In genomic region chr22:35425971-35426800, GRCh38 we compare ENCODE assay signal across 8 cellular contexts. TPM values are rescaled to one million over a fixed set of nuclear protein-coding genes. Genes with fewer than 3 reads are reported as not detected.
A peak's percentile ranks its signal among the peaks of the same experiment; 100 is the strongest.
DNase-seq lines count a peak whose midpoint lies in the region; ATAC-seq and TF ChIP-seq lines count a peak whose summit lies in the region.

No MANE protein-coding gene starts in this region.

- H3K27ac ChIP-seq in body of pancreas: no peak overlapping the region

- in situ Hi-C loops in ACHN (cut with HindIII; ENCODE audit: low pct_ligation_motif_present, low pct_unique_long_range_greater_than_20kb, low sequenced_read_pairs): no loop called here

- 80 to 86% methylated on average over 11 of the region's 11 CpGs for WGBS in body of pancreas, 2 donors

- DNase-seq in ACHN: peak; percentile 54
- DNase-seq in ELR (ENCODE audit: low read depth): peak; percentile 26
- peak; percentile 47 for DNase-seq in RPMI7951 (ENCODE audit: low read depth)
- peak; percentile 62 for DNase-seq in iPS-NIHi11 (ENCODE audit: low spot score)
- no peak for DNase-seq in SKM-1 (lab: John Stamatoyannopoulos, UW; ENCODE audit: unreplicated experiment)
- DNase-seq in body of pancreas: no peak
- no peak for DNase-seq in UCSD-AML1 (lab: John Stamatoyannopoulos, UW; ENCODE audit: unreplicated experiment)

- no peak for TF ChIP-seq POLR2A in body of pancreas (IDR thresholded peaks at IDR 0.05)

- H3K9me3 ChIP-seq in body of pancreas: no peaks in the 10 kb centered on the region

- intact Hi-C loops in body of pancreas (cut with DNase I): loop anchor here (5.0 kb wide), 1 partner anchor 151 kb away; no protein-coding TSS in a partner anchor

- ATAC-seq in body of pancreas (no peak), HG02623 (IDR thresholded peaks at IDR 0.05; ENCODE audit: unreplicated experiment) (no peak)

- no peak overlapping the region for H3K4me3 ChIP-seq in body of pancreas

- H3K4me1 ChIP-seq in body of pancreas: peaks cover 9% of the 10 kb centered on the region

- TF ChIP-seq CTCF in body of pancreas (IDR thresholded peaks at IDR 0.05): no peak

- no peaks in the 10 kb centered on the region for H3K27me3 ChIP-seq in body of pancreas

- H3K36me3 ChIP-seq in body of pancreas (replicated peaks in 1 of 2; ENCODE audit: insufficient read depth in 1 of 2, low read depth in 2 of 2): peaks cover 0 to 10% of the 10 kb centered on the region in 2 donors

RNA-seq across cellular contexts. Expression of gene MCM5, which starts 26.2 kb away (rescaled TPM):
- total RNA-seq in RPMI7951 (2014; rRNA removed; shearing (Covaris generic)): 71.1 and 79.7 TPM in 2 replicates
- 1 to 10 TPM; 7.9 to 9.3 TPM for total RNA-seq in body of pancreas

RNA-seq across cellular contexts. Expression of gene HMOX1, which starts 45.3 kb away (rescaled TPM):
- total RNA-seq in RPMI7951 (2014; rRNA removed; shearing (Covaris generic)): 22.6 and 25.4 TPM in 2 replicates
- total RNA-seq in body of pancreas: 10 to 100 TPM in 1 of 2 donors, 1 to 10 TPM in 1; 9.3 to 32.0 TPM

Comparison
In these comparisons a context has a peak if more than half of its experiments do, and no peak if none do; other contexts are left out.
1. DNase-seq: peak in ACHN (single experiment), ELR (single experiment), RPMI7951 (single experiment) and iPS-NIHi11 (single experiment); none in SKM-1 (single experiment), body of pancreas (0 of 4) and UCSD-AML1 (single experiment).